21 cellular contexts compared by ENCODE assay signal in the genomic region with DNA sequence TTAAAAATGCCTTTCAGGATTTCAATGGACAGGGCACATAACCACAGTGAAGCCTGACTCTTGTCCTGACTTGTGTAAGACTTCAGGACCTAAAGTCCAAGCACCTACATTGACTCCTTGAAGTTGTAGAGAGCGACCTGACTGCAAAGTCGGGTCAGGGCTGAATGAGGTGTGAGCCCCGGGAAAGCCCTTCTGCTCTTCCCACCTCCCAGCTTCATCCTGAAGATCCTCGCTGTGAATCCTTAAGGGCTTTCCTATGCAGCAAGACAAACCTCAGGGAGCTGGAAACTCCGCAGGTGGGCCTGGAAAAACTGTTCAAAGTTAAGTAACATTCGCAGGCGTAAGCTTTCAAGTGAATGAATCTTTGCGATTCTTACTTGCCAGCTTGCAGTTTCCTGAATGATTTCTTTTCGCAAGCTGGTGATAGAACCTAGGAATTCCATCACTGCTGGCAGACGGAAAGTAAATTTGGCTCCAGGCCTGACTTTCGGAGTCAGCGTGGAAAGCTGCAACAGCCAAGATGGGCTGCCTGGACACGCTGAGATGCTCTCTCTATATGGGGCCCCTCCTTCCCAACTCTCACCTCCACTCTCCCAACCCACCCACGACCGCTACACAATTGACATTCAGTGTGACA. TPM values are rescaled to one million over a fixed set of nuclear protein-coding genes. Genes with fewer than 3 reads are reported as not detected.
DNase-seq lines count a peak whose midpoint lies in the region; ATAC-seq and TF ChIP-seq lines count a peak whose summit lies in the region.
"Had no signal": no experiment of that assay in that cellular context is flagged by ENCODE, and none has a peak within 500 bp of the region (broad histone marks: within the 10 kb centered on the region; RNA-seq: fewer than 3 reads in every experiment).

No MANE protein-coding gene starts in this region.

- H3K4me1 Mint-ChIP-seq in activated naive CD4-positive, alpha-beta T cell treated with anti-CD3 and anti-CD28 coated beads for 36 hours (ENCODE audit: low read depth), result peaks cover 3% of the 10 kb centered on the region
- H3K4me1 Mint-ChIP-seq in glutamatergic neuron (ENCODE audit: low read depth, unreplicated experiment), result no peaks in the 10 kb centered on the region

- no peak for ATAC-seq in Right ventricle myocardium inferior

- intact Hi-C loops in Right ventricle myocardium inferior (cut with DNase I), result no loop called here
- intact Hi-C loops in activated naive CD4-positive, alpha-beta T cell treated with anti-CD3 and anti-CD28 coated beads for 36 hours (cut with micrococcal nuclease), result no loop called here

- H3K36me3 Mint-ChIP-seq in activated naive CD4-positive, alpha-beta T cell treated with anti-CD3 and anti-CD28 coated beads for 36 hours (ENCODE audit: low read depth), result no peaks in the 10 kb centered on the region
- H3K36me3 Mint-ChIP-seq in glutamatergic neuron (ENCODE audit: unreplicated experiment), result no peaks in the 10 kb centered on the region

- TF ChIP-seq CTCF in cardiac muscle cell (IDR thresholded peaks at IDR 0.05; ENCODE audit: low read depth, low read length), result no peak
- TF ChIP-seq CTCF in fibroblast of pulmonary artery (IDR thresholded peaks at IDR 0.05; ENCODE audit: low read length, missing control alignments), result no peak
- TF ChIP-seq CTCF in glutamatergic neuron (IDR thresholded peaks at IDR 0.05; ENCODE audit: partially characterized antibody, unreplicated experiment), result no peak

- peak overlapping the region; percentile 21 for H3K27ac ChIP-seq in cardiac muscle cell
- H3K27ac ChIP-seq: thyroid gland had no signal

- H3K9me3 Mint-ChIP-seq in activated naive CD4-positive, alpha-beta T cell treated with anti-CD3 and anti-CD28 coated beads for 36 hours, result no peaks in the 10 kb centered on the region
- no peaks in the 10 kb centered on the region for H3K9me3 Mint-ChIP-seq in glutamatergic neuron (ENCODE audit: unreplicated experiment)

- H3K27ac Mint-ChIP-seq in activated naive CD4-positive, alpha-beta T cell treated with anti-CD3 and anti-CD28 coated beads for 36 hours, result no peak overlapping the region
- H3K27ac Mint-ChIP-seq in glutamatergic neuron (ENCODE audit: unreplicated experiment), result no peak overlapping the region
- H3K27ac Mint-ChIP-seq: activated T-cell treated with anti-CD3 and anti-CD28 coated beads, Interleukin-2, amount 50 U/mL, for 24 hours had no signal

- DNase-seq in cardiac muscle cell (ENCODE audit: low read depth in 1 of 2, low spot score in 1 of 2) (peak in 1 of 2 donors; percentile 50), Right ventricle myocardium inferior (ENCODE audit: missing footprints) (no peak), fibroblast of pulmonary artery (ENCODE audit: low read depth) (peak; percentile 43), middle frontal gyrus (ENCODE audit: extremely low spot score, low spot score) (peak; percentile 39), glutamatergic neuron (no peak), H4 (ENCODE audit: low spot score) (no peak), NCI-H446 treated with DMSO at 0.1 percent for 48 hours (lab: John Stamatoyannopoulos, UW) (no peak)
- no peak for DNase-seq in activated naive CD4-positive, alpha-beta T cell treated with anti-CD3 and anti-CD28 coated beads for 36 hours
- DNase-seq: activated CD4-positive, CD25-positive, alpha-beta regulatory T cell treated with anti-CD3 and anti-CD28 coated beads, Interleukin-2, amount 50 U/mL, for 72 hours; activated T-cell treated with anti-CD3 and anti-CD28 coated beads, Interleukin-2, amount 50 U/mL, for 24 hours; COR-L47; NCI-H1048; NCI-H187 treated with DMSO at 0.1 percent for 48 hours; NCI-H2227 treated with DMSO at 0.1 percent for 48 hours; NCI-H774; SHP77; stimulated activated CD4-positive, alpha-beta T cell treated with anti-CD3 and anti-CD28 coated beads, Interleukin-4, amount 100 ng/mL, for 1 hour; stimulated activated naive CD4-positive, alpha-beta T cell treated with Interleukin-2 at 50 U/mL for 16 hours; SW 1271 had no signal

- H3K4me3 ChIP-seq in cardiac muscle cell, result no peak overlapping the region
- no peak overlapping the region for H3K4me3 ChIP-seq in fibroblast of pulmonary artery (replicated peaks; ENCODE audit: low read depth, low read length)
- H3K4me3 ChIP-seq: thyroid gland had no signal

- H3K4me3 Mint-ChIP-seq in activated naive CD4-positive, alpha-beta T cell treated with anti-CD3 and anti-CD28 coated beads for 36 hours, result no peak overlapping the region
- H3K4me3 Mint-ChIP-seq in glutamatergic neuron (ENCODE audit: unreplicated experiment), result no peak overlapping the region
- H3K4me3 Mint-ChIP-seq: activated T-cell treated with anti-CD3 and anti-CD28 coated beads, Interleukin-2, amount 50 U/mL, for 24 hours; neural crest cell had no signal

- H3K27me3 ChIP-seq in cardiac muscle cell, result no peaks in the 10 kb centered on the region
- H3K27me3 ChIP-seq: thyroid gland had no signal

- H3K36me3 ChIP-seq in cardiac muscle cell, result no peaks in the 10 kb centered on the region
- H3K36me3 ChIP-seq: thyroid gland had no signal

- no peaks in the 10 kb centered on the region for H3K27me3 Mint-ChIP-seq in activated naive CD4-positive, alpha-beta T cell treated with anti-CD3 and anti-CD28 coated beads for 36 hours (ENCODE audit: low read depth)
- H3K27me3 Mint-ChIP-seq in glutamatergic neuron (ENCODE audit: unreplicated experiment), result no peaks in the 10 kb centered on the region
- H3K27me3 Mint-ChIP-seq: activated T-cell treated with anti-CD3 and anti-CD28 coated beads, Interleukin-2, amount 50 U/mL, for 24 hours had no signal

- CTCF ChIA-PET in activated naive CD4-positive, alpha-beta T cell treated with anti-CD3 and anti-CD28 coated beads for 36 hours (lab: Charles Lee), result no interaction called here

- H3K4me1 ChIP-seq in cardiac muscle cell (ENCODE audit: low read depth), result peaks cover 25% of the 10 kb centered on the region
- H3K4me1 ChIP-seq: thyroid gland had no signal

- H3K9me3 ChIP-seq in cardiac muscle cell (ENCODE audit: low read depth), result no peaks in the 10 kb centered on the region
- H3K9me3 ChIP-seq: thyroid gland had no signal

RNA-seq across cellular contexts. Expression of gene SEMA5A, which starts 10.9 kb away (rescaled TPM):
- total RNA-seq in cardiac muscle cell (14.6 and 16.6 TPM in 2 replicates), Right ventricle myocardium inferior (28.6 TPM), glutamatergic neuron (ENCODE audit: unreplicated experiment) (0.51 TPM)
- 12.9 and 15.7 TPM in 2 replicates for polyA plus RNA-seq in cardiac muscle cell
- not detected for total RNA-seq in activated naive CD4-positive, alpha-beta T cell treated with anti-CD3 and anti-CD28 coated beads for 36 hours
- 13.7 and 20.4 TPM in 2 replicates for total RNA-seq in H4 (2014; rRNA removed; shearing (Covaris generic))

Comparison
In these comparisons a context has a peak if more than half of its experiments do, and no peak if none do; other contexts are left out.
1. DNase-seq: peak in fibroblast of pulmonary artery (single experiment) and middle frontal gyrus (single experiment); none in Right ventricle myocardium inferior (single experiment), activated naive CD4-positive, alpha-beta T cell treated with anti-CD3 and anti-CD28 coated beads for 36 hours (single experiment), glutamatergic neuron (single experiment), H4 (single experiment) and NCI-H446 treated with DMSO at 0.1 percent for 48 hours (single experiment).